Comparison of ENCODE assay signal across 21 cellular contexts in the genomic region with DNA sequence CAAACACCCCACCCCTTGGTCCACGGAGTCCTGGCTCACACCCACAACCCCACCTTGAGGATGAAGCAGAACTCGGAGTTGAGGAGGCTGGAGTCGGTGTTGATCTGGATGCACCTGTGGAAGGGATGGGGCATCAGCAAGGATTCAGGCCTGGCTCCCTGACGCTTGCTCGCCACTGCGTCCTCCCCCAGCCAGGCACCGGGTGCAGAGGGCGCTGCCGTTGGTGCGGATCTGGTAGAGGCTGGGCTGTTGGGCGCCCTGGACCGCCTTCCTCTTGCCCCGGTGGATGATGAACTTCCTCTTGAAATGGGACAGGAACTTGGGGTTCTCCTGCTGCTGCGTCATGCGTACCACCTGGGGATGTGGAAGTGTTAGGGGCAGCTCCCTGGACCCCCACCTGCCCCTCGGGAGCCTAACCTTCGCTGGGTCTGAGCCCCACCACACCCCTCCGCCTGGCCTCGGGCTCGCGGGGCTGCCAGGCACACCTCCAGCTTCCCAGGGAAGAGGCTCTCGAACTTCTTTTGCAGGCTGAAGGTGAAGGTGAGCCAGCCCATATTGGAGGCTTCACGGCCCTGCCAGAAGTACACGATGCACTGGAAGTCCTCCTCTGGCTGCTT. TPM values are rescaled to one million over a fixed set of nuclear protein-coding genes. Genes with fewer than 3 reads are reported as not detected.
DNase-seq lines count a peak whose midpoint lies in the region; ATAC-seq, FAIRE-seq and TF ChIP-seq lines count a peak whose summit lies in the region.
"Had no signal": no experiment of that assay in that cellular context is flagged by ENCODE, and none has a peak within 500 bp of the region (broad histone marks: within the 10 kb centered on the region; RNA-seq: fewer than 3 reads in every experiment).

No MANE protein-coding gene starts in this region.

- WGBS in HepG2 (ENCODE audit: low lambda C conversion rate) = 99% methylated on average over 20 of the region's 24 CpGs
- WGBS in right lobe of liver (ENCODE audit: insufficient coverage, low coverage, low lambda C conversion rate, missing lambda C conversion rate) = 92% methylated on average over 9 of the region's 24 CpGs
- no CpG with 5 or more reads among the region's 24 CpGs for WGBS in mesendoderm (ENCODE audit: extremely low coverage, insufficient coverage, low lambda C conversion rate)

- H3K4me2 ChIP-seq in HepG2 (ENCODE audit: low read depth, low read length) = no peak overlapping the region
- H3K4me2 ChIP-seq in mesendoderm (ENCODE audit: low read length) = no peak overlapping the region
- H3K4me2 ChIP-seq: A549, KMS-11, smooth muscle cell had no signal

- H3K36me3 ChIP-seq in HepG2 (replicated peaks in 1 of 2; ENCODE audit: control insufficient read depth in 1 of 2, insufficient read depth in 2 of 2, low read length in 2 of 2) (peaks cover 27 to 55% of the 10 kb centered on the region in 2 experiments), right lobe of liver (peaks cover 7 to 57% (median 25%) of the 10 kb centered on the region in 4 donors), colonic mucosa (peaks cover 19% of the 10 kb centered on the region), mesendoderm (ENCODE audit: control insufficient read depth, insufficient read depth, low read length) (peaks cover 25% of the 10 kb centered on the region)

- intact Hi-C loops in HepG2 (cut with micrococcal nuclease; ENCODE audit: unreplicated experiment) = no loop called here
- intact Hi-C loops in right lobe of liver (cut with DNase I) = no loop called here
- intact Hi-C loops in colonic mucosa (cut with DNase I) = loop anchor here (5.0 kb wide), 1 partner anchor 71 kb away; the partner anchor contains the start of gene SMCR8

- no peak for FAIRE-seq in HepG2 (lab: Jason Lieb, UNC)
- FAIRE-seq: A549 had no signal

- H4K8ac ChIP-seq in mesendoderm (ENCODE audit: low read depth, low read length) = no peak overlapping the region

- no peak overlapping the region for H3K4ac ChIP-seq in mesendoderm (ENCODE audit: low read depth, low read length)

- H2BK5ac ChIP-seq in mesendoderm (ENCODE audit: low read length) = no peak overlapping the region

- H2AFZ ChIP-seq in HepG2 (ENCODE audit: low read length) = no peak overlapping the region

- POLR2A ChIA-PET in HepG2 (lab: Yijun Ruan, JAX) = no interaction called here

- H3K4me3 ChIP-seq in HepG2 (replicated peaks in 1 of 3; ENCODE audit: insufficient read depth in 1 of 3, low read depth in 2 of 3, low read length in 3 of 3) (no peak overlapping the region), right lobe of liver (no peak overlapping the region), colonic mucosa (no peak overlapping the region), mesendoderm (ENCODE audit: low read length) (no peak overlapping the region)
- H3K4me3 ChIP-seq: A549, smooth muscle cell had no signal

- ATAC-seq in HepG2 = no peak
- no peak for ATAC-seq in right lobe of liver
- no peak for ATAC-seq in omental fat pad (ENCODE audit: low FRiP score)
- ATAC-seq: A549; activated T-cell treated with anti-CD3 and anti-CD28 coated beads, Interleukin-2, amount 50 U/mL, for 4 hours; gastroesophageal sphincter had no signal

- H3K27me3 ChIP-seq in HepG2 (ENCODE audit: control insufficient read depth in 1 of 2, insufficient read depth in 2 of 2, low read length in 2 of 2) (no peaks in the 10 kb centered on the region), right lobe of liver (no peaks in the 10 kb centered on the region), colonic mucosa (no peaks in the 10 kb centered on the region), mesendoderm (ENCODE audit: insufficient read depth, low read length, poor library complexity) (no peaks in the 10 kb centered on the region)
- H3K27me3 ChIP-seq: gastroesophageal sphincter had no signal

- no peaks in the 10 kb centered on the region for H4K20me1 ChIP-seq in HepG2 (ENCODE audit: insufficient read depth, low read length)

- H3K79me1 ChIP-seq in mesendoderm (ENCODE audit: low read length) = no peaks in the 10 kb centered on the region

- H3K18ac ChIP-seq in mesendoderm (ENCODE audit: low read length) = no peak overlapping the region

- H3K9ac ChIP-seq in HepG2 (ENCODE audit: insufficient read depth, low read depth, low read length) (no peak overlapping the region), colonic mucosa (ENCODE audit: low read depth in 2 of 2, low read length in 2 of 2) (peak overlapping the region in 1 of 2 donors; percentile 40), mesendoderm (ENCODE audit: low read length) (peak overlapping the region; percentile 55)
- H3K9ac ChIP-seq: KMS-11 had no signal

- DNase-seq in HepG2 (ENCODE audit: low spot score) = no peak
- no peak for DNase-seq in right lobe of liver
- no peak for DNase-seq in colonic mucosa
- DNase-seq in mesendoderm = no peak
- no peak for DNase-seq in C1 segment of cervical spinal cord (lab: John Stamatoyannopoulos, UW)
- no peak for DNase-seq in DMS53 treated with DMSO at 0.1 percent for 48 hours (lab: John Stamatoyannopoulos, UW; ENCODE audit: unreplicated experiment)
- DNase-seq in NCI-H2227 treated with DMSO at 0.1 percent for 48 hours (lab: John Stamatoyannopoulos, UW) = no peak
- no peak for DNase-seq in omental fat pad (ENCODE audit: low spot score)
- DNase-seq: activated CD4-positive, alpha-beta T cell treated with anti-CD3 and anti-CD28 coated beads for 4 hours; activated naive CD4-positive, alpha-beta T cell treated with anti-CD3 and anti-CD28 coated beads, Interleukin-2, amount 50 U/mL, for 16 hours; activated T-cell treated with anti-CD3 and anti-CD28 coated beads, Interleukin-2, amount 50 U/mL, for 4 hours; anterior cingulate cortex; NCI-H1930; SHP77; stimulated activated CD4-positive, alpha-beta T cell treated with anti-CD3 and anti-CD28 coated beads, Interleukin-4, amount 100 ng/mL, for 1 hour; stimulated activated naive CD4-positive, alpha-beta T cell treated with Interleukin-2 at 50 U/mL for 16 hours; trophoblast cell had no signal

- no peak overlapping the region for H3K23ac ChIP-seq in mesendoderm (ENCODE audit: low read length)

- in situ Hi-C loops in HepG2 (cut with HindIII; ENCODE audit: extremely low pct_ligation_motif_present, low pct_unique_long_range_greater_than_20kb) = no loop called here

- no peak for TF ChIP-seq RAD21 in HepG2 (CRISPR knock-in tag; IDR thresholded peaks at IDR 0.05)

- H3K79me2 ChIP-seq in HepG2 (ENCODE audit: insufficient read depth, low read length) = no peaks in the 10 kb centered on the region
- H3K79me2 ChIP-seq in mesendoderm (ENCODE audit: control insufficient read depth, insufficient read depth, low read length) = no peaks in the 10 kb centered on the region

- H4K5ac ChIP-seq in mesendoderm (ENCODE audit: low read length) = no peak overlapping the region

- TF ChIP-seq CTCF in HepG2 (CRISPR knock-in tag; IDR thresholded peaks at IDR 0.05) (no peak), right lobe of liver (IDR thresholded peaks at IDR 0.05) (no peak), colonic mucosa (IDR thresholded peaks at IDR 0.05) (no peak), omental fat pad (IDR thresholded peaks at IDR 0.05) (no peak)

- TF ChIP-seq EP300 in HepG2 (IDR thresholded peaks at IDR 0.05; ENCODE audit: low read depth in 2 of 2, low read length in 2 of 2) (no peak), HepG2 (CRISPR knock-in tag; IDR thresholded peaks at IDR 0.05; ENCODE audit: borderline replicate concordance) (no peak)

- H3K9me3 ChIP-seq in HepG2 (ENCODE audit: low read length) (no peaks in the 10 kb centered on the region), right lobe of liver (no peaks in the 10 kb centered on the region), colonic mucosa (no peaks in the 10 kb centered on the region)
- H3K9me3 ChIP-seq: A549, gastroesophageal sphincter had no signal

- H3K56ac ChIP-seq in mesendoderm (ENCODE audit: low read length) = peak overlapping the region; percentile 62

- CTCF ChIA-PET in HepG2 (lab: Yijun Ruan, JAX; ENCODE audit: low intra/inter-chr PET ratio, low total read pairs) = no interaction called here

- H3K27ac ChIP-seq in HepG2 (ENCODE audit: extremely low read length, insufficient read depth, low read length) (no peak overlapping the region), right lobe of liver (no peak overlapping the region), colonic mucosa (peak overlapping the region; percentile 63), mesendoderm (ENCODE audit: low read depth, low read length) (no peak overlapping the region)
- H3K27ac ChIP-seq: A549, KMS-11 had no signal

- H2BK120ac ChIP-seq in mesendoderm (ENCODE audit: low read depth, low read length) = no peak overlapping the region

- BruUV-seq in HepG2 (replicated peaks; lab: Mats Ljungman, UMichigan) = no TSS peak

- TF ChIP-seq POLR2A in HepG2 (IDR thresholded peaks at IDR 0.05; ENCODE audit: insufficient read depth in 1 of 2, low read depth in 2 of 2, low read length in 2 of 2) (no peak), right lobe of liver (IDR thresholded peaks at IDR 0.05) (no peak)

- no peak overlapping the region for H2BK15ac ChIP-seq in mesendoderm (replicated peaks; ENCODE audit: low read depth)

- no peak overlapping the region for H2AK5ac ChIP-seq in mesendoderm (ENCODE audit: low read length)

- H3K4me1 ChIP-seq in HepG2 (ENCODE audit: insufficient read depth, low read length) (no peaks in the 10 kb centered on the region), right lobe of liver (no peaks in the 10 kb centered on the region), colonic mucosa (no peaks in the 10 kb centered on the region), mesendoderm (ENCODE audit: control insufficient read depth, low read depth, low read length) (peaks cover 3% of the 10 kb centered on the region)

RNA-seq across cellular contexts. Expression of gene FLII, which starts 12.3 kb away (rescaled TPM):
- total RNA-seq in HepG2 (2016; rRNA removed; fragmentation: Illumina TruSeq; extraction: Trizol) (130 and 135 TPM in 2 replicates), right lobe of liver (100 to 1,000 TPM in 4 of 6 experiments, 10 to 100 TPM in 2; 89.0 to 171 (median 116) TPM), colonic mucosa (100 to 1,000 TPM; 263 to 293 TPM), omental fat pad (100 to 1,000 TPM; 198 to 328 (median 324) TPM)
- 20.5 and 23.1 TPM in 2 replicates for total RNA-seq in HepG2 (2016; cell fraction: cytosol; rRNA removed; fragmentation: Illumina TruSeq; extraction: Trizol; ENCODE audit: low read depth)
- 123 and 124 TPM in 2 replicates for total RNA-seq in HepG2 (2016; cell fraction: insoluble cytoplasmic fraction; rRNA removed; fragmentation: Illumina TruSeq; extraction: Trizol)
- 56.6 and 58.5 TPM in 2 replicates for total RNA-seq in HepG2 (2016; cell fraction: membrane; rRNA removed; fragmentation: Illumina TruSeq; extraction: Trizol)
- 79.3 and 83.0 TPM in 2 replicates for total RNA-seq in HepG2 (2016; cell fraction: nucleus; rRNA removed; fragmentation: Illumina TruSeq; extraction: Trizol)
- polyA plus RNA-seq in HepG2 (2011; rRNA removed) = 303 and 324 TPM in 2 replicates
- 189 and 265 TPM in 2 replicates for polyA plus RNA-seq in HepG2 (2011; cell fraction: cytosol; rRNA removed)
- polyA plus RNA-seq in HepG2 (2011; cell fraction: nucleus; rRNA removed) = 685 and 845 TPM in 2 replicates
- polyA plus RNA-seq in HepG2 (2012) = 108 and 130 TPM in 2 replicates
- 15.6 and 17.4 TPM in 2 replicates for polyA plus RNA-seq in HepG2 (2016; cell fraction: cytosol; fragmentation: Illumina TruSeq; extraction: Trizol; ENCODE audit: low read depth)
- polyA plus RNA-seq in HepG2 (2016; cell fraction: insoluble cytoplasmic fraction; fragmentation: Illumina TruSeq; extraction: Trizol; ENCODE audit: low read depth) = 140 and 172 TPM in 2 replicates
- polyA plus RNA-seq in HepG2 (2016; cell fraction: membrane; fragmentation: Illumina TruSeq; extraction: Trizol; ENCODE audit: low read depth) = 37.0 and 39.8 TPM in 2 replicates
- polyA plus RNA-seq in HepG2 (2016; cell fraction: nucleus; fragmentation: Illumina TruSeq; extraction: Trizol; ENCODE audit: insufficient read depth, low read depth) = 198 and 202 TPM in 2 replicates
- 413 and 442 TPM in 2 replicates for polyA minus RNA-seq in HepG2 (2011; rRNA and poly(A)+ RNA removed; ENCODE audit: low replicate concordance)
- polyA minus RNA-seq in HepG2 (2011; cell fraction: cytosol; rRNA and poly(A)+ RNA removed) = 159 and 175 TPM in 2 replicates
- polyA minus RNA-seq in HepG2 (2011; cell fraction: nucleus; rRNA and poly(A)+ RNA removed) = 95.7 and 108 TPM in 2 replicates
- 198 TPM for polyA plus RNA-seq in mesendoderm (2013, experiment 1 of 2)
- 204 TPM for polyA plus RNA-seq in mesendoderm (2013, experiment 2 of 2)

RNA-seq across cellular contexts. Expression of gene MIEF2, which starts 14.2 kb away (rescaled TPM):
- total RNA-seq in HepG2 (2016; rRNA removed; fragmentation: Illumina TruSeq; extraction: Trizol) = 8.0 and 8.2 TPM in 2 replicates
- total RNA-seq in HepG2 (2016; cell fraction: cytosol; rRNA removed; fragmentation: Illumina TruSeq; extraction: Trizol; ENCODE audit: low read depth) = 1.4 and 1.9 TPM in 2 replicates
- 6.8 and 9.6 TPM in 2 replicates for total RNA-seq in HepG2 (2016; cell fraction: insoluble cytoplasmic fraction; rRNA removed; fragmentation: Illumina TruSeq; extraction: Trizol)
- total RNA-seq in HepG2 (2016; cell fraction: membrane; rRNA removed; fragmentation: Illumina TruSeq; extraction: Trizol) = 2.5 and 2.9 TPM in 2 replicates
- total RNA-seq in HepG2 (2016; cell fraction: nucleus; rRNA removed; fragmentation: Illumina TruSeq; extraction: Trizol) = 11.8 and 12.5 TPM in 2 replicates
- polyA plus RNA-seq in HepG2 (2011; rRNA removed) = 6.0 and 9.5 TPM in 2 replicates
- 10.8 and 16.3 TPM in 2 replicates for polyA plus RNA-seq in HepG2 (2011; cell fraction: cytosol; rRNA removed)
- 40.2 and 48.1 TPM in 2 replicates for polyA plus RNA-seq in HepG2 (2011; cell fraction: nucleus; rRNA removed)
- polyA plus RNA-seq in HepG2 (2012) = 4.3 and 5.9 TPM in 2 replicates
- polyA plus RNA-seq in HepG2 (2016; cell fraction: cytosol; fragmentation: Illumina TruSeq; extraction: Trizol; ENCODE audit: low read depth) = 0.40 and 0.46 TPM in 2 replicates
- 3.5 and 3.7 TPM in 2 replicates for polyA plus RNA-seq in HepG2 (2016; cell fraction: insoluble cytoplasmic fraction; fragmentation: Illumina TruSeq; extraction: Trizol; ENCODE audit: low read depth)
- polyA plus RNA-seq in HepG2 (2016; cell fraction: membrane; fragmentation: Illumina TruSeq; extraction: Trizol; ENCODE audit: low read depth) = 1.1 and 1.2 TPM in 2 replicates
- 8.4 and 11.9 TPM in 2 replicates for polyA plus RNA-seq in HepG2 (2016; cell fraction: nucleus; fragmentation: Illumina TruSeq; extraction: Trizol; ENCODE audit: insufficient read depth, low read depth)
- 12.7 and 29.1 TPM in 2 replicates for polyA minus RNA-seq in HepG2 (2011; rRNA and poly(A)+ RNA removed; ENCODE audit: low replicate concordance)
- polyA minus RNA-seq in HepG2 (2011; cell fraction: cytosol; rRNA and poly(A)+ RNA removed) = 7.4 and 9.1 TPM in 2 replicates
- polyA minus RNA-seq in HepG2 (2011; cell fraction: nucleus; rRNA and poly(A)+ RNA removed) = 18.0 and 20.5 TPM in 2 replicates
- total RNA-seq in right lobe of liver = 10 to 100 TPM in 1 of 6 experiments, 1 to 10 TPM in 5; 5.9 to 10.6 (median 7.1) TPM
- 10 to 100 TPM; 13.2 to 15.3 TPM for total RNA-seq in colonic mucosa
- polyA plus RNA-seq in mesendoderm (2013, experiment 1 of 2) = 2.6 TPM
- 2.5 TPM for polyA plus RNA-seq in mesendoderm (2013, experiment 2 of 2)
- total RNA-seq in omental fat pad = 1 to 10 TPM; 2.9 to 9.5 (median 5.7) TPM

RNA-seq across cellular contexts. Expression of gene LLGL1, which starts 20.8 kb away (rescaled TPM):
- 15.3 and 19.7 TPM in 2 replicates for total RNA-seq in HepG2 (2016; rRNA removed; fragmentation: Illumina TruSeq; extraction: Trizol)
- total RNA-seq in HepG2 (2016; cell fraction: cytosol; rRNA removed; fragmentation: Illumina TruSeq; extraction: Trizol; ENCODE audit: low read depth) = 2.3 and 2.6 TPM in 2 replicates
- total RNA-seq in HepG2 (2016; cell fraction: insoluble cytoplasmic fraction; rRNA removed; fragmentation: Illumina TruSeq; extraction: Trizol) = 15.3 and 17.1 TPM in 2 replicates
- total RNA-seq in HepG2 (2016; cell fraction: membrane; rRNA removed; fragmentation: Illumina TruSeq; extraction: Trizol) = 8.6 and 9.8 TPM in 2 replicates
- total RNA-seq in HepG2 (2016; cell fraction: nucleus; rRNA removed; fragmentation: Illumina TruSeq; extraction: Trizol) = 8.6 and 10.2 TPM in 2 replicates
- polyA plus RNA-seq in HepG2 (2011; rRNA removed) = 15.0 and 18.8 TPM in 2 replicates
- polyA plus RNA-seq in HepG2 (2011; cell fraction: cytosol; rRNA removed) = 10.4 and 17.8 TPM in 2 replicates
- polyA plus RNA-seq in HepG2 (2011; cell fraction: nucleus; rRNA removed) = 32.9 and 37.7 TPM in 2 replicates
- polyA plus RNA-seq in HepG2 (2012) = 7.1 and 9.0 TPM in 2 replicates
- 1.6 and 1.8 TPM in 2 replicates for polyA plus RNA-seq in HepG2 (2016; cell fraction: cytosol; fragmentation: Illumina TruSeq; extraction: Trizol; ENCODE audit: low read depth)
- polyA plus RNA-seq in HepG2 (2016; cell fraction: insoluble cytoplasmic fraction; fragmentation: Illumina TruSeq; extraction: Trizol; ENCODE audit: low read depth) = 13.7 and 17.7 TPM in 2 replicates
- 5.4 and 6.6 TPM in 2 replicates for polyA plus RNA-seq in HepG2 (2016; cell fraction: membrane; fragmentation: Illumina TruSeq; extraction: Trizol; ENCODE audit: low read depth)
- polyA plus RNA-seq in HepG2 (2016; cell fraction: nucleus; fragmentation: Illumina TruSeq; extraction: Trizol; ENCODE audit: insufficient read depth, low read depth) = 15.0 and 16.9 TPM in 2 replicates
- 19.0 and 51.1 TPM in 2 replicates for polyA minus RNA-seq in HepG2 (2011; rRNA and poly(A)+ RNA removed; ENCODE audit: low replicate concordance)
- polyA minus RNA-seq in HepG2 (2011; cell fraction: cytosol; rRNA and poly(A)+ RNA removed) = 11.7 and 14.3 TPM in 2 replicates
- polyA minus RNA-seq in HepG2 (2011; cell fraction: nucleus; rRNA and poly(A)+ RNA removed) = 8.6 and 10.4 TPM in 2 replicates
- total RNA-seq in right lobe of liver = 1 to 10 TPM; 2.0 to 8.6 (median 2.8) TPM
- 10 to 100 TPM in 1 of 2 donors, 1 to 10 TPM in 1; 7.8 to 13.1 TPM for total RNA-seq in colonic mucosa
- polyA plus RNA-seq in mesendoderm (2013, experiment 1 of 2) = 30.6 TPM
- polyA plus RNA-seq in mesendoderm (2013, experiment 2 of 2) = 31.0 TPM
- 10 to 100 TPM; 10.2 to 24.0 (median 13.2) TPM for total RNA-seq in omental fat pad
